In genomic region chrX:84223261-84223660, GRCh38 we compare ENCODE assay signal across 8 cellular contexts. TPM values are rescaled to one million over a fixed set of nuclear protein-coding genes. Genes with fewer than 3 reads are reported as not detected.
"Had no signal": no experiment of that assay in that cellular context is flagged by ENCODE, and none has a peak within 500 bp of the region (broad histone marks: within the 10 kb centered on the region; RNA-seq: fewer than 3 reads in every experiment).

No MANE protein-coding gene starts in this region.

- H3K4me2 ChIP-seq: GM23338 had no signal

- H3K4me3 ChIP-seq: GM23338 had no signal

- ATAC-seq: GM23338, HepG2 had no signal

- H2AFZ ChIP-seq: GM23338 had no signal

- DNase-seq: H9, HCEC 1CT, KBM-7 had no signal

- H3K27ac ChIP-seq: HL-60 had no signal

- FAIRE-seq: H1, H54, HepG2 had no signal

RNA-seq across cellular contexts. Expression of gene RPS6KA6, which starts 35.3 kb away (rescaled TPM):
- polyA plus RNA-seq: HepG2 had no signal
